ENCODE assay signal across 10 cellular contexts in genomic region chr17:75313941-75314550, GRCh38. TPM values are rescaled to one million over a fixed set of nuclear protein-coding genes. Genes with fewer than 3 reads are reported as not detected.
DNase-seq lines count a peak whose midpoint lies in the region; ATAC-seq and TF ChIP-seq lines count a peak whose summit lies in the region.
"Had no signal": no experiment of that assay in that cellular context is flagged by ENCODE, and none has a peak within 500 bp of the region (broad histone marks: within the 10 kb centered on the region; RNA-seq: fewer than 3 reads in every experiment).

No MANE protein-coding gene starts in this region.

- H3K4me3 Mint-ChIP-seq in effector memory CD8-positive, alpha-beta T cell, result peak overlapping the region in 1 of 2 donors; percentile 0
- H3K4me3 Mint-ChIP-seq: nephron had no signal

- H3K79me2 ChIP-seq in SU-DHL-6 (ENCODE audit: insufficient read depth, low read length), result peaks cover 5% of the 10 kb centered on the region; the same call in 1 of the 2 replicates

- H2AFZ ChIP-seq in SU-DHL-6 (ENCODE audit: low read depth, low read length, severe bottlenecking), result no peak overlapping the region

- ATAC-seq in GM21423 (IDR thresholded peaks at IDR 0.05; ENCODE audit: unreplicated experiment), result peak; percentile 45
- ATAC-seq in effector memory CD8-positive, alpha-beta T cell (replicated peaks), result no peak

- H3K9me3 ChIP-seq in SU-DHL-6 (ENCODE audit: insufficient read depth, low read length) (no peaks in the 10 kb centered on the region), uterus (no peaks in the 10 kb centered on the region)
- H3K9me3 ChIP-seq: breast epithelium had no signal

- no peak overlapping the region for H3K4me2 ChIP-seq in SU-DHL-6 (ENCODE audit: low read depth, low read length, poor library complexity, severe bottlenecking)

- peaks cover 0 to 4% of the 10 kb centered on the region in 2 donors for H3K4me1 Mint-ChIP-seq in effector memory CD8-positive, alpha-beta T cell (ENCODE audit: low read depth in 2 of 2)
- H3K4me1 Mint-ChIP-seq: nephron had no signal

- H3K4me1 ChIP-seq in uterus, result no peaks in the 10 kb centered on the region
- H3K4me1 ChIP-seq: breast epithelium had no signal

- peak; percentile 50 for DNase-seq in AG08396 (ENCODE audit: low spot score)
- DNase-seq in islet precursor cell, result peak; percentile 84
- no peak for DNase-seq in effector memory CD8-positive, alpha-beta T cell
- no peak for DNase-seq in midbrain (lab: John Stamatoyannopoulos, UW)
- DNase-seq in SHP77 treated with DMSO at 0.1 percent for 48 hours (lab: John Stamatoyannopoulos, UW), result no peak
- no peak for DNase-seq in uterus

- H3K36me3 ChIP-seq in SU-DHL-6 (ENCODE audit: low read length) (0 out of 2 replicates have a peak, but pooled peaks cover 5% of the 10 kb centered on the region), uterus (no peaks in the 10 kb centered on the region)
- H3K36me3 ChIP-seq: breast epithelium had no signal

- TF ChIP-seq CTCF in SU-DHL-6 (IDR thresholded peaks at IDR 0.05; ENCODE audit: insufficient read depth, low read length, poor library complexity, severe bottlenecking), result no peak
- TF ChIP-seq CTCF in uterus (IDR thresholded peaks at IDR 0.05), result no peak

- H3K27ac ChIP-seq in SU-DHL-6 (ENCODE audit: low read depth, low read length) (0 out of 2 replicates have a peak overlapping the region, but pooled peaks have one; percentile 26), uterus (no peak overlapping the region)

- no peak overlapping the region for H3K9ac ChIP-seq in SU-DHL-6 (ENCODE audit: low read length)

- H3K4me3 ChIP-seq in SU-DHL-6 (ENCODE audit: insufficient read depth, low read length, poor library complexity, severe bottlenecking) (no peak overlapping the region), uterus (no peak overlapping the region)
- H3K4me3 ChIP-seq: breast epithelium had no signal

- TF ChIP-seq POLR2A in uterus (IDR thresholded peaks at IDR 0.05), result no peak

- intact Hi-C loops in uterus (cut with DNase I; ENCODE audit: low total_unique reads), result no loop called here

- H3K27ac Mint-ChIP-seq in effector memory CD8-positive, alpha-beta T cell, result peak overlapping the region in 1 of 2 donors; percentile 57
- H3K27ac Mint-ChIP-seq: nephron had no signal

- H3F3A ChIP-seq in SU-DHL-6 (ENCODE audit: insufficient read depth), result 0 out of 2 replicates have a peak, but pooled peaks cover 13% of the 10 kb centered on the region

- no peaks in the 10 kb centered on the region for H3K9me2 ChIP-seq in SU-DHL-6 (replicated peaks; ENCODE audit: insufficient read depth, low read length)

- peaks cover 31% of the 10 kb centered on the region for H3K36me3 Mint-ChIP-seq in effector memory CD8-positive, alpha-beta T cell (ENCODE audit: insufficient read depth)

- H3K9me3 Mint-ChIP-seq in effector memory CD8-positive, alpha-beta T cell, result no peaks in the 10 kb centered on the region
- H3K9me3 Mint-ChIP-seq: nephron had no signal

- no peaks in the 10 kb centered on the region for H3K27me3 Mint-ChIP-seq in effector memory CD8-positive, alpha-beta T cell

- H4K20me1 ChIP-seq in SU-DHL-6 (ENCODE audit: low read depth, low read length), result no peaks in the 10 kb centered on the region

- H3K27me3 ChIP-seq in SU-DHL-6 (ENCODE audit: low read length) (no peaks in the 10 kb centered on the region), uterus (no peaks in the 10 kb centered on the region)
- H3K27me3 ChIP-seq: breast epithelium had no signal

RNA-seq across cellular contexts. Expression of gene SLC25A19, which starts 24.8 kb away (rescaled TPM):
- 10 to 100 TPM in 2 of 4 donors, 1 to 10 TPM in 2; 4.7 to 59.9 (median 10.1) TPM for total RNA-seq in uterus

RNA-seq across cellular contexts. Expression of gene MIF4GD, which starts 43.0 kb away (rescaled TPM):
- total RNA-seq in uterus, result 10 to 100 TPM; 11.7 to 45.3 (median 25.8) TPM

RNA-seq across cellular contexts. Expression of gene MRPS7, which starts 52.4 kb away (rescaled TPM):
- 10 to 100 TPM; 13.1 to 42.1 (median 33.0) TPM for total RNA-seq in uterus

RNA-seq across cellular contexts. Expression of gene GGA3, which starts 52.6 kb away (rescaled TPM):
- total RNA-seq in uterus, result 100 to 1,000 TPM in 1 of 4 donors, 10 to 100 TPM in 2, 1 to 10 TPM in 1; 9.4 to 104 (median 40.1) TPM

Comparison
In these comparisons a context has a peak if more than half of its experiments do, and no peak if none do; other contexts are left out.
1. DNase-seq: peak in AG08396 (single experiment) and islet precursor cell (single experiment); none in effector memory CD8-positive, alpha-beta T cell (0 of 3), midbrain (single experiment), SHP77 treated with DMSO at 0.1 percent for 48 hours (single experiment) and uterus (0 of 2).